13 cellular contexts compared by ENCODE assay signal in genomic region chr1:31573261-31573660, GRCh38. TPM values are rescaled to one million over a fixed set of nuclear protein-coding genes. Genes with fewer than 3 reads are reported as not detected.
DNase-seq lines count a peak whose midpoint lies in the region; ATAC-seq and TF ChIP-seq lines count a peak whose summit lies in the region.
"Had no signal": no experiment of that assay in that cellular context is flagged by ENCODE, and none has a peak within 500 bp of the region (broad histone marks: within the 10 kb centered on the region; RNA-seq: fewer than 3 reads in every experiment).

No MANE protein-coding gene starts in this region.

- CTCF ChIA-PET in activated CD4-positive, alpha-beta memory T cell treated with anti-CD3 and anti-CD28 coated beads, Interleukin-2, amount 10 ng/mL, durations not matched to agents 7 days and 5 days (lab: Charles Lee) = no interaction called here
- CTCF ChIA-PET in activated CD4-positive, alpha-beta memory T cell treated with anti-CD3 and anti-CD28 coated beads for 36 hours (lab: Charles Lee) = interaction anchor here (1.4 kb wide), 1 partner anchor 10 kb away, joined by 4 read pairs; no protein-coding TSS in a partner anchor

- H3K9me3 Mint-ChIP-seq in activated CD4-positive, alpha-beta memory T cell treated with anti-CD3 and anti-CD28 coated beads, Interleukin-2, amount 10 ng/mL, durations not matched to agents 7 days and 5 days = no peaks in the 10 kb centered on the region
- no peaks in the 10 kb centered on the region for H3K9me3 Mint-ChIP-seq in activated CD4-positive, alpha-beta memory T cell treated with anti-CD3 and anti-CD28 coated beads for 36 hours
- H3K9me3 Mint-ChIP-seq in osteocyte (ENCODE audit: unreplicated experiment) = no peaks in the 10 kb centered on the region
- H3K9me3 Mint-ChIP-seq: activated naive CD4-positive, alpha-beta T cell treated with anti-CD3 and anti-CD28 coated beads, Interleukin-2, amount 10 ng/mL, durations not matched to agents 7 days and 5 days had no signal

- H3K36me3 Mint-ChIP-seq in activated CD4-positive, alpha-beta memory T cell treated with anti-CD3 and anti-CD28 coated beads, Interleukin-2, amount 10 ng/mL, durations not matched to agents 7 days and 5 days (ENCODE audit: low read depth) = no peaks in the 10 kb centered on the region
- no peaks in the 10 kb centered on the region for H3K36me3 Mint-ChIP-seq in activated CD4-positive, alpha-beta memory T cell treated with anti-CD3 and anti-CD28 coated beads for 36 hours
- H3K36me3 Mint-ChIP-seq in osteocyte (ENCODE audit: unreplicated experiment) = no peaks in the 10 kb centered on the region
- H3K36me3 Mint-ChIP-seq: activated naive CD4-positive, alpha-beta T cell treated with anti-CD3 and anti-CD28 coated beads, Interleukin-2, amount 10 ng/mL, durations not matched to agents 7 days and 5 days had no signal

- no peak overlapping the region for H3K27ac Mint-ChIP-seq in activated CD4-positive, alpha-beta memory T cell treated with anti-CD3 and anti-CD28 coated beads, Interleukin-2, amount 10 ng/mL, durations not matched to agents 7 days and 5 days
- no peak overlapping the region for H3K27ac Mint-ChIP-seq in activated CD4-positive, alpha-beta memory T cell treated with anti-CD3 and anti-CD28 coated beads for 36 hours
- H3K27ac Mint-ChIP-seq in osteocyte (ENCODE audit: unreplicated experiment) = peak overlapping the region; percentile 36
- H3K27ac Mint-ChIP-seq: activated naive CD4-positive, alpha-beta T cell treated with anti-CD3 and anti-CD28 coated beads, Interleukin-2, amount 10 ng/mL, durations not matched to agents 7 days and 5 days; T-helper 17 cell had no signal

- peaks cover 13 to 27% of the 10 kb centered on the region in 2 donors for H3K4me1 ChIP-seq in esophagus (ENCODE audit: control insufficient read depth in 2 of 2, insufficient read depth in 2 of 2, low read length in 1 of 2)
- peaks cover 8 to 36% (median 35%) of the 10 kb centered on the region in 4 donors for H3K4me1 ChIP-seq in transverse colon

- no peak for TF ChIP-seq CTCF in osteocyte (IDR thresholded peaks at IDR 0.05)
- TF ChIP-seq CTCF in transverse colon (IDR thresholded peaks at IDR 0.05) = no peak

- H3K27ac ChIP-seq in esophagus (ENCODE audit: low read depth in 2 of 2, low read length in 1 of 2) = peak overlapping the region; percentile 58 to 66
- peak overlapping the region; percentile 90 to 98 (median 92) for H3K27ac ChIP-seq in transverse colon

- H3K27me3 ChIP-seq in esophagus (ENCODE audit: control insufficient read depth in 1 of 2, insufficient read depth in 2 of 2, low read length in 2 of 2) (no peaks in the 10 kb centered on the region), transverse colon (no peaks in the 10 kb centered on the region)

- TF ChIP-seq POLR2A in transverse colon (IDR thresholded peaks at IDR 0.05) = no peak

- peaks cover 2% of the 10 kb centered on the region for H3K4me1 Mint-ChIP-seq in activated CD4-positive, alpha-beta memory T cell treated with anti-CD3 and anti-CD28 coated beads, Interleukin-2, amount 10 ng/mL, durations not matched to agents 7 days and 5 days
- H3K4me1 Mint-ChIP-seq in activated CD4-positive, alpha-beta memory T cell treated with anti-CD3 and anti-CD28 coated beads for 36 hours (ENCODE audit: low read depth) = peaks cover 3% of the 10 kb centered on the region
- H3K4me1 Mint-ChIP-seq in osteocyte (ENCODE audit: unreplicated experiment) = peaks cover 41% of the 10 kb centered on the region

- no peak overlapping the region for H3K4me3 Mint-ChIP-seq in activated CD4-positive, alpha-beta memory T cell treated with anti-CD3 and anti-CD28 coated beads, Interleukin-2, amount 10 ng/mL, durations not matched to agents 7 days and 5 days
- no peak overlapping the region for H3K4me3 Mint-ChIP-seq in activated CD4-positive, alpha-beta memory T cell treated with anti-CD3 and anti-CD28 coated beads for 36 hours
- no peak overlapping the region for H3K4me3 Mint-ChIP-seq in osteocyte (ENCODE audit: unreplicated experiment)
- H3K4me3 Mint-ChIP-seq: activated naive CD4-positive, alpha-beta T cell treated with anti-CD3 and anti-CD28 coated beads, Interleukin-2, amount 10 ng/mL, durations not matched to agents 7 days and 5 days; T-helper 17 cell had no signal

- WGBS in esophagus, 2 donors = 73% methylated on average over 8 of the region's 8 CpGs
- WGBS in transverse colon (ENCODE audit: low coverage in 1 of 2), 2 donors = 60 to 79% methylated on average over 1 to 8 of the region's 8 CpGs

- H3K36me3 ChIP-seq in esophagus (ENCODE audit: control insufficient read depth in 2 of 2, insufficient read depth in 2 of 2, low read length in 1 of 2) (no peaks in the 10 kb centered on the region), transverse colon (no peaks in the 10 kb centered on the region)

- peaks cover 18% of the 10 kb centered on the region for H3K27me3 Mint-ChIP-seq in activated CD4-positive, alpha-beta memory T cell treated with anti-CD3 and anti-CD28 coated beads, Interleukin-2, amount 10 ng/mL, durations not matched to agents 7 days and 5 days
- H3K27me3 Mint-ChIP-seq in activated CD4-positive, alpha-beta memory T cell treated with anti-CD3 and anti-CD28 coated beads for 36 hours = peaks cover 15% of the 10 kb centered on the region
- H3K27me3 Mint-ChIP-seq in osteocyte (ENCODE audit: unreplicated experiment) = no peaks in the 10 kb centered on the region

- intact Hi-C loops in activated CD4-positive, alpha-beta memory T cell treated with anti-CD3 and anti-CD28 coated beads for 36 hours (cut with micrococcal nuclease) = no loop called here
- intact Hi-C loops in transverse colon (cut with DNase I; ENCODE audit: low total_unique reads) = no loop called here

- POLR2A ChIA-PET in activated CD4-positive, alpha-beta memory T cell treated with anti-CD3 and anti-CD28 coated beads, Interleukin-2, amount 10 ng/mL, durations not matched to agents 7 days and 5 days (lab: Charles Lee) = no interaction called here
- POLR2A ChIA-PET in activated CD4-positive, alpha-beta memory T cell treated with anti-CD3 and anti-CD28 coated beads for 36 hours (lab: Charles Lee) = no interaction called here

- H3K9me3 ChIP-seq in esophagus (ENCODE audit: control insufficient read depth in 2 of 2, insufficient read depth in 1 of 2, low read depth in 1 of 2, low read length in 1 of 2) (no peaks in the 10 kb centered on the region), transverse colon (no peaks in the 10 kb centered on the region)

- no peak overlapping the region for H3K4me3 ChIP-seq in esophagus (ENCODE audit: low read depth in 1 of 2, low read length in 2 of 2)
- no peak overlapping the region for H3K4me3 ChIP-seq in transverse colon

- in situ Hi-C loops in transverse colon (cut with MboI; ENCODE audit: low pct_ligation_motif_present in 1 of 4, low pct_unique_long_range_greater_than_20kb in 1 of 4, low sequenced_read_pairs in 3 of 4) = loop anchor here in 1 of 4 donors (25.0 kb wide), 1 partner anchor 386 kb away; no protein-coding TSS in a partner anchor

- DNase-seq in activated CD4-positive, alpha-beta memory T cell treated with anti-CD3 and anti-CD28 coated beads, Interleukin-2, amount 10 ng/mL, durations not matched to agents 7 days and 5 days = peak; percentile 5
- no peak for DNase-seq in activated CD4-positive, alpha-beta memory T cell treated with anti-CD3 and anti-CD28 coated beads for 36 hours
- DNase-seq in osteocyte (ENCODE audit: extremely low spot score, unreplicated experiment) (peak; percentile 65), transverse colon (no peak)
- DNase-seq in stimulated activated CD4-positive, alpha-beta T cell treated with anti-CD3 and anti-CD28 coated beads, Interleukin-1b, Interleukin-23, amount 100 ng/mL, for 48 hours = no peak
- DNase-seq: activated CD4-positive, alpha-beta T cell treated with anti-CD3 and anti-CD28 coated beads, Interleukin-2, amount 50 U/mL, for 48 hours; activated naive CD4-positive, alpha-beta T cell treated with anti-CD3 and anti-CD28 coated beads, Interleukin-2, amount 10 ng/mL, durations not matched to agents 7 days and 5 days; T-helper 17 cell had no signal

- ATAC-seq in HG03378 (IDR thresholded peaks at IDR 0.05; ENCODE audit: unreplicated experiment) (no peak), GM21529 (IDR thresholded peaks at IDR 0.05; ENCODE audit: unreplicated experiment) (no peak)
- ATAC-seq: T-helper 17 cell had no signal

- no peak for TF ChIP-seq EP300 in transverse colon (IDR thresholded peaks at IDR 0.05; ENCODE audit: low read depth)

RNA-seq across cellular contexts. Expression of gene TINAGL1, which starts 3.1 kb away (rescaled TPM):
- not detected for total RNA-seq in activated CD4-positive, alpha-beta memory T cell treated with anti-CD3 and anti-CD28 coated beads, Interleukin-2, amount 10 ng/mL, durations not matched to agents 7 days and 5 days
- not detected for total RNA-seq in activated CD4-positive, alpha-beta memory T cell treated with anti-CD3 and anti-CD28 coated beads for 36 hours
- polyA plus RNA-seq in esophagus = 10 to 100 TPM; 16.4 to 20.0 TPM
- total RNA-seq in osteocyte = 9.2 and 10.0 TPM in 2 replicates
- total RNA-seq in transverse colon = 100 to 1,000 TPM; 229 to 300 (median 272) TPM
- total RNA-seq: T-helper 17 cell had no signal

RNA-seq across cellular contexts. Expression of gene HCRTR1, which starts 44.2 kb away (rescaled TPM):
- total RNA-seq in activated CD4-positive, alpha-beta memory T cell treated with anti-CD3 and anti-CD28 coated beads, Interleukin-2, amount 10 ng/mL, durations not matched to agents 7 days and 5 days = not detected
- total RNA-seq in activated CD4-positive, alpha-beta memory T cell treated with anti-CD3 and anti-CD28 coated beads for 36 hours = not detected
- under 1 TPM in 1 of 2 donors, not detected in 1; 0.02 TPM for polyA plus RNA-seq in esophagus
- 0.50 and 0.73 TPM in 2 replicates for total RNA-seq in osteocyte
- total RNA-seq in transverse colon = under 1 TPM in 1 of 4 donors, not detected in 3; 0.48 TPM
- total RNA-seq: A172, Calu3, T-helper 17 cell had no signal

Comparison
In these comparisons a context has a peak if more than half of its experiments do, and no peak if none do; other contexts are left out.
1. DNase-seq: peak in activated CD4-positive, alpha-beta memory T cell treated with anti-CD3 and anti-CD28 coated beads, Interleukin-2, amount 10 ng/mL, durations not matched to agents 7 days and 5 days (single experiment) and osteocyte (single experiment); none in activated CD4-positive, alpha-beta memory T cell treated with anti-CD3 and anti-CD28 coated beads for 36 hours (single experiment), transverse colon (single experiment) and stimulated activated CD4-positive, alpha-beta T cell treated with anti-CD3 and anti-CD28 coated beads, Interleukin-1b, Interleukin-23, amount 100 ng/mL, for 48 hours (single experiment).
2. RNA of gene TINAGL1, which starts 3.1 kb away (total RNA-seq): 229 to 300 TPM in transverse colon; 9.2 to 10.0 TPM in osteocyte, not detected in activated CD4-positive, alpha-beta memory T cell treated with anti-CD3 and anti-CD28 coated beads, Interleukin-2, amount 10 ng/mL, durations not matched to agents 7 days and 5 days and not detected in activated CD4-positive, alpha-beta memory T cell treated with anti-CD3 and anti-CD28 coated beads for 36 hours; every median in the first group is over 10 times any median in the second.